Comparison of ENCODE assay signal across 25 cellular contexts in genomic region chr14:93317200-93317599, GRCh38. TPM values are rescaled to one million over a fixed set of nuclear protein-coding genes. Genes with fewer than 3 reads are reported as not detected.
A peak's percentile ranks its signal among the peaks of the same experiment; 100 is the strongest.
DNase-seq lines count a peak whose midpoint lies in the region; ATAC-seq and TF ChIP-seq lines count a peak whose summit lies in the region.
"Had no signal": no experiment of that assay in that cellular context is flagged by ENCODE, and none has a peak within 500 bp of the region (broad histone marks: within the 10 kb centered on the region; RNA-seq: fewer than 3 reads in every experiment).

No MANE protein-coding gene starts in this region.

- H3K14ac ChIP-seq in mesenchymal stem cell (ENCODE audit: low read length in 2 of 2) = no peak overlapping the region

- H3K4me1 ChIP-seq in cardiac muscle cell (ENCODE audit: low read depth) = no peaks in the 10 kb centered on the region
- H3K4me1 ChIP-seq in mesenchymal stem cell (ENCODE audit: control insufficient read depth, insufficient read depth, low read depth, low read length) = peaks cover 8% of the 10 kb centered on the region
- H3K4me1 ChIP-seq in upper lobe of right lung = peaks cover 27% of the 10 kb centered on the region
- H3K4me1 ChIP-seq: Caco-2 had no signal

- no peak overlapping the region for H4K8ac ChIP-seq in mesenchymal stem cell (ENCODE audit: low read length)

- H3K9ac ChIP-seq in mesenchymal stem cell (ENCODE audit: low read length) = no peak overlapping the region

- peaks cover 3% of the 10 kb centered on the region for H3K79me1 ChIP-seq in mesenchymal stem cell (replicated peaks; ENCODE audit: low read length, poor library complexity, severe bottlenecking)

- H2BK120ac ChIP-seq in mesenchymal stem cell (ENCODE audit: low read depth, low read length) = no peak overlapping the region

- H3K27me3 ChIP-seq in cardiac muscle cell (no peaks in the 10 kb centered on the region), brain microvascular endothelial cell (replicated peaks) (no peaks in the 10 kb centered on the region), mesenchymal stem cell (ENCODE audit: control insufficient read depth in 1 of 2, insufficient read depth in 1 of 2, low read length in 2 of 2) (no peaks in the 10 kb centered on the region), upper lobe of right lung (no peaks in the 10 kb centered on the region)
- H3K27me3 ChIP-seq: Peyer's patch had no signal

- H3K27ac ChIP-seq in cardiac muscle cell (peak overlapping the region; percentile 34), brain microvascular endothelial cell (peak overlapping the region; percentile 54), mesenchymal stem cell (ENCODE audit: low read length, poor library complexity, severe bottlenecking) (peak overlapping the region; percentile 22), upper lobe of right lung (no peak overlapping the region)
- H3K27ac ChIP-seq: coronary artery, psoas muscle had no signal

- H3K36me3 ChIP-seq in cardiac muscle cell = no peaks in the 10 kb centered on the region
- no peaks in the 10 kb centered on the region for H3K36me3 ChIP-seq in brain microvascular endothelial cell (replicated peaks)
- no peaks in the 10 kb centered on the region for H3K36me3 ChIP-seq in mesenchymal stem cell (ENCODE audit: control insufficient read depth in 1 of 2, insufficient read depth in 2 of 2, low read depth in 1 of 2, low read length in 2 of 2)
- H3K36me3 ChIP-seq in upper lobe of right lung = no peaks in the 10 kb centered on the region
- H3K36me3 ChIP-seq: Peyer's patch had no signal

- no peak overlapping the region for H2BK15ac ChIP-seq in mesenchymal stem cell (ENCODE audit: low read depth, poor library complexity, severe bottlenecking)

- H2BK12ac ChIP-seq in mesenchymal stem cell (ENCODE audit: low read length in 2 of 2) = no peak overlapping the region

- H2AFZ ChIP-seq in mesenchymal stem cell (ENCODE audit: low read depth, low read length) = no peak overlapping the region

- 100% methylated on average over 1 of the region's 7 CpGs for WGBS in mesenchymal stem cell

- H4K91ac ChIP-seq in mesenchymal stem cell (ENCODE audit: low read length) = no peak overlapping the region

- ATAC-seq in Right ventricle myocardium inferior (no peak), upper lobe of right lung (peak; percentile 85), HG03280 (IDR thresholded peaks at IDR 0.05; ENCODE audit: unreplicated experiment) (no peak), GM21786 (IDR thresholded peaks at IDR 0.05; ENCODE audit: unreplicated experiment) (no peak)
- ATAC-seq: activated T-cell treated with anti-CD3 and anti-CD28 coated beads, Interleukin-2, amount 50 U/mL, for 4 hours; HCT116 had no signal

- no peak overlapping the region for H3K4me2 ChIP-seq in mesenchymal stem cell (ENCODE audit: low read length, poor library complexity, severe bottlenecking)

- no peak overlapping the region for H2AK5ac ChIP-seq in mesenchymal stem cell (ENCODE audit: low read length, severe bottlenecking)

- no peak for DNase-seq in cardiac muscle cell (ENCODE audit: low read depth in 1 of 2, low spot score in 1 of 2)
- DNase-seq in Right ventricle myocardium inferior (ENCODE audit: missing footprints) = no peak
- no peak for DNase-seq in brain microvascular endothelial cell
- DNase-seq in mesenchymal stem cell = no peak
- DNase-seq in upper lobe of right lung = no peak
- DNase-seq in stimulated activated CD4-positive, alpha-beta T cell treated with anti-CD3 and anti-CD28 coated beads, Interleukin-1b, Interleukin-23, amount 100 ng/mL, for 48 hours = no peak
- DNase-seq: activated CD4-positive, alpha-beta T cell treated with anti-CD3 and anti-CD28 coated beads for 48 hours; activated T-cell treated with anti-CD3 and anti-CD28 coated beads, Interleukin-2, amount 50 U/mL, for 4 hours; Caco-2; endodermal cell; mammary epithelial cell; NCI-H1105 treated with DMSO at 0.1 percent for 48 hours; NCI-H510A; NK-92 treated with Interleukin-12 subunit alpha and Interleukin-12 subunit beta, amount 100 ng/mL, for 24 hours; psoas muscle; substantia nigra had no signal

- H3K4me3 ChIP-seq in cardiac muscle cell = no peak overlapping the region
- no peak overlapping the region for H3K4me3 ChIP-seq in brain microvascular endothelial cell (ENCODE audit: low read depth, low read length)
- no peak overlapping the region for H3K4me3 ChIP-seq in mesenchymal stem cell (ENCODE audit: insufficient read depth in 1 of 2, low read depth in 1 of 2, low read length in 2 of 2)
- H3K4me3 ChIP-seq in upper lobe of right lung = no peak overlapping the region
- H3K4me3 ChIP-seq: coronary artery, Peyer's patch, psoas muscle had no signal

- intact Hi-C loops in Right ventricle myocardium inferior (cut with DNase I) = no loop called here
- intact Hi-C loops in upper lobe of right lung (cut with DNase I) = no loop called here

- H2BK5ac ChIP-seq in mesenchymal stem cell (ENCODE audit: low read depth, low read length, poor library complexity, severe bottlenecking) = no peak overlapping the region

- H3K9me3 ChIP-seq in cardiac muscle cell (ENCODE audit: low read depth) = no peaks in the 10 kb centered on the region
- H3K9me3 ChIP-seq in mesenchymal stem cell (ENCODE audit: control insufficient read depth, low read length) = no peaks in the 10 kb centered on the region
- H3K9me3 ChIP-seq in upper lobe of right lung = no peaks in the 10 kb centered on the region
- H3K9me3 ChIP-seq: Caco-2, Peyer's patch, psoas muscle had no signal

- TF ChIP-seq CTCF in cardiac muscle cell (IDR thresholded peaks at IDR 0.05; ENCODE audit: low read depth, low read length) (no peak), brain microvascular endothelial cell (IDR thresholded peaks at IDR 0.05; ENCODE audit: low read depth, low read length, missing control alignments) (no peak), upper lobe of right lung (IDR thresholded peaks at IDR 0.05) (no peak)

- no peak overlapping the region for H3K18ac ChIP-seq in mesenchymal stem cell (ENCODE audit: low read depth in 1 of 2, low read length in 2 of 2)

- in situ Hi-C loops in brain microvascular endothelial cell (cut with HindIII; ENCODE audit: low pct_ligation_motif_present, low sequenced_read_pairs) = no loop called here

- no peak overlapping the region for H3K23ac ChIP-seq in mesenchymal stem cell (ENCODE audit: low read length in 2 of 2)

- no peak overlapping the region for H3K4ac ChIP-seq in mesenchymal stem cell (ENCODE audit: low read depth in 1 of 2, low read length in 2 of 2)

RNA-seq across cellular contexts. Expression of gene BTBD7, which starts 15.6 kb away (rescaled TPM):
- total RNA-seq in cardiac muscle cell (15.5 and 21.7 TPM in 2 replicates), Right ventricle myocardium inferior (22.5 TPM), upper lobe of right lung (38.2 TPM)
- polyA plus RNA-seq in cardiac muscle cell = 14.4 and 19.4 TPM in 2 replicates
- 26.1 TPM for polyA plus RNA-seq in mesenchymal stem cell (2013, experiment 1 of 2)
- 22.8 TPM for polyA plus RNA-seq in mesenchymal stem cell (2013, experiment 2 of 2)

RNA-seq across cellular contexts. Expression of gene COX8C, which starts 29.8 kb away (rescaled TPM):
- not detected in 2 replicates for total RNA-seq in cardiac muscle cell
- 0.56 and 1.2 TPM in 2 replicates for polyA plus RNA-seq in cardiac muscle cell
- total RNA-seq in Right ventricle myocardium inferior = 0.51 TPM
- not detected for polyA plus RNA-seq in mesenchymal stem cell (2013, experiment 1 of 2)
- not detected for polyA plus RNA-seq in mesenchymal stem cell (2013, experiment 2 of 2)
- not detected for total RNA-seq in upper lobe of right lung
- total RNA-seq: activated T-cell treated with anti-CD3 and anti-CD28 coated beads, Interleukin-2, amount 50 U/mL, for 4 hours; Caco-2; endodermal cell; mammary epithelial cell; Peyer's patch; T-helper 2 cell treated with Interferon-gamma antibody and Interleukin-4, amounts not matched to agents 100 ng/mL and 5 ng/mL, for 36 hours had no signal
- polyA plus RNA-seq: BJ, IgD-negative memory B cell, keratinocyte, mammary epithelial cell had no signal
